ENCODE assay signal across 12 cellular contexts in genomic region chr5:154740483-154740882, GRCh38. TPM values are rescaled to one million over a fixed set of nuclear protein-coding genes. Genes with fewer than 3 reads are reported as not detected.
DNase-seq lines count a peak whose midpoint lies in the region; ATAC-seq and TF ChIP-seq lines count a peak whose summit lies in the region.
"Had no signal": no experiment of that assay in that cellular context is flagged by ENCODE, and none has a peak within 500 bp of the region (broad histone marks: within the 10 kb centered on the region; RNA-seq: fewer than 3 reads in every experiment).

No MANE protein-coding gene starts in this region.

- no peaks in the 10 kb centered on the region for H3K9me3 ChIP-seq in right lobe of liver

- intact Hi-C loops in right lobe of liver (cut with DNase I) = no loop called here

- DNase-seq in NCI-H446 treated with DMSO at 0.1 percent for 48 hours (lab: John Stamatoyannopoulos, UW) (peak; percentile 33), right lobe of liver (peak; percentile 80 to 88 (median 87)), substantia nigra (lab: John Stamatoyannopoulos, UW) (peak in 37 of 49 donors; percentile 2 to 64 (median 29)), NCI-H748 (lab: John Stamatoyannopoulos, UW; ENCODE audit: unreplicated experiment) (no peak), NCI-H2196 (lab: John Stamatoyannopoulos, UW; ENCODE audit: unreplicated experiment) (no peak), NCI-H187 treated with DMSO at 0.1 percent for 48 hours (lab: John Stamatoyannopoulos, UW) (no peak), progenitor cell of endocrine pancreas (ENCODE audit: low spot score, unreplicated experiment) (no peak)
- DNase-seq: effector CD8-positive, alpha-beta T cell; GOT3; MV-4-11 had no signal

- H3K27me3 Mint-ChIP-seq in progenitor cell of endocrine pancreas = no peaks in the 10 kb centered on the region

- peak; percentile 64 for ATAC-seq in esophagus mucosa
- peak; percentile 95 to 99 (median 96) for ATAC-seq in right lobe of liver
- ATAC-seq: stimulated activated effector memory CD8-positive, alpha-beta T cell treated with anti-CD3 and anti-CD28 coated beads, Interleukin-12 subunit alpha, Interleukin-12 subunit beta, amount 100 ng/mL, for 72 hours had no signal

- no peaks in the 10 kb centered on the region for H3K9me3 Mint-ChIP-seq in progenitor cell of endocrine pancreas (ENCODE audit: low read depth)
- H3K9me3 Mint-ChIP-seq: stimulated activated effector memory CD8-positive, alpha-beta T cell treated with anti-CD3 and anti-CD28 coated beads, Interleukin-12 subunit alpha, Interleukin-12 subunit beta, amount 100 ng/mL, for 72 hours had no signal

- H3K27ac ChIP-seq in right lobe of liver (peak overlapping the region in 1 of 3 donors; percentile 10), substantia nigra (ENCODE audit: low read depth, low read length, poor library complexity, severe bottlenecking) (no peak overlapping the region)

- TF ChIP-seq CTCF in right lobe of liver (IDR thresholded peaks at IDR 0.05) = no peak
- no peak for TF ChIP-seq CTCF in progenitor cell of endocrine pancreas (IDR thresholded peaks at IDR 0.05; ENCODE audit: unreplicated experiment)

- H3K36me3 Mint-ChIP-seq in progenitor cell of endocrine pancreas (ENCODE audit: insufficient read depth) = no peaks in the 10 kb centered on the region
- H3K36me3 Mint-ChIP-seq: stimulated activated effector memory CD8-positive, alpha-beta T cell treated with anti-CD3 and anti-CD28 coated beads, Interleukin-12 subunit alpha, Interleukin-12 subunit beta, amount 100 ng/mL, for 72 hours had no signal

- H3K27me3 ChIP-seq in right lobe of liver = no peaks in the 10 kb centered on the region

- H3K36me3 ChIP-seq in right lobe of liver = no peaks in the 10 kb centered on the region

- WGBS in right lobe of liver (ENCODE audit: insufficient coverage, low coverage, low lambda C conversion rate, missing lambda C conversion rate) = 36% methylated on average over 2 of the region's 2 CpGs

- H3K27ac Mint-ChIP-seq in progenitor cell of endocrine pancreas = no peak overlapping the region
- H3K27ac Mint-ChIP-seq: stimulated activated effector memory CD8-positive, alpha-beta T cell treated with anti-CD3 and anti-CD28 coated beads, Interleukin-12 subunit alpha, Interleukin-12 subunit beta, amount 100 ng/mL, for 72 hours had no signal

- no peak for TF ChIP-seq POLR2A in right lobe of liver (IDR thresholded peaks at IDR 0.05)

- peaks cover 8% of the 10 kb centered on the region for H3K4me1 Mint-ChIP-seq in progenitor cell of endocrine pancreas (ENCODE audit: low read depth)
- H3K4me1 Mint-ChIP-seq: stimulated activated effector memory CD8-positive, alpha-beta T cell treated with anti-CD3 and anti-CD28 coated beads, Interleukin-12 subunit alpha, Interleukin-12 subunit beta, amount 100 ng/mL, for 72 hours had no signal

- peaks cover 0 to 16% (median 0%) of the 10 kb centered on the region in 4 donors for H3K4me1 ChIP-seq in right lobe of liver

- H3K4me3 Mint-ChIP-seq in progenitor cell of endocrine pancreas (ENCODE audit: low read depth) = no peak overlapping the region
- H3K4me3 Mint-ChIP-seq: stimulated activated effector memory CD8-positive, alpha-beta T cell treated with anti-CD3 and anti-CD28 coated beads, Interleukin-12 subunit alpha, Interleukin-12 subunit beta, amount 100 ng/mL, for 72 hours had no signal

- H3K4me3 ChIP-seq in right lobe of liver = no peak overlapping the region

RNA-seq across cellular contexts. Expression of gene LARP1, which starts 14.7 kb away (rescaled TPM):
- total RNA-seq in esophagus mucosa = 144 TPM
- 10 to 100 TPM; 58.2 to 85.7 (median 73.0) TPM for total RNA-seq in right lobe of liver
- total RNA-seq in progenitor cell of endocrine pancreas = 225 and 234 TPM in 2 replicates

Comparison
In these comparisons a context has a peak if more than half of its experiments do, and no peak if none do; other contexts are left out.
1. DNase-seq: peak in NCI-H446 treated with DMSO at 0.1 percent for 48 hours (single experiment), right lobe of liver (3 of 3) and substantia nigra (37 of 49); none in NCI-H748 (single experiment), NCI-H2196 (single experiment), NCI-H187 treated with DMSO at 0.1 percent for 48 hours (single experiment) and progenitor cell of endocrine pancreas (single experiment).